ENCODE assay signal across 1 cellular context in the genomic region with DNA sequence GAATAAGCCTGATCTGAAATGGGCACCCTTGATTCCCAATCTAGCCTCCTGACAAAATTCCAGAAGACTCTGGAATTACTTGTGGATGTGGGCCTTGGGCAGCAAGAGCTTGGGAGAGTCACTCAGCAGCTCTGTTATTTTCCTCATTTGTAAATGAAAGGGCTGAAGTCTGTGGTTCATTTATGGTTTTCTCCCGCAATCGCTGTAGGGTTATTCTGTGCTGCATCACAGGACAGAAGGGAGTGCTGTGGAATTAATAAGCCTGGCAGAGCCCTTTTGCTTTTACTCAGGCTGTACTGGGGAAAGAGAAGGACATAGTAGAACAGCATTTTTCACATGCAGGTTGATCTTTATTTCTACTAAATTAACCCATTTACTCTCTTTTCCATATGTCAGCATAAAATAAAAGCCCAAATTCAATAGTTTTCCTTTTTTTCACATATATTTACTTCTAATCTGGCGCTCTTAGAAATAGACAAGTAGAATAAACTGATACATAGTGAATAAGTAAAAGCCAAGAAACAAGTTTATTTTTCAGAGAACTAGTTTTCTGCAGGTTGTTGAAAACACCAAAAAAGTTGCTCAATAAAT.
TF ChIP-seq lines count a peak whose summit lies in the region.

No MANE protein-coding gene starts in this region.

TF ChIP-seq in GM12878, 131 proteins besides CTCF, POLR2A, EP300 and RAD21:
- TF ChIP-seq FOS (IDR thresholded peaks at IDR 0.05; ENCODE audit: borderline replicate concordance, extremely low read depth, insufficient read length) (no peak), RFX5 (IDR thresholded peaks at IDR 0.05; ENCODE audit: low read depth, low read length) (no peak), POLR2AphosphoS5 (IDR thresholded peaks at IDR 0.05; ENCODE audit: low read length) (no peak), NRF1 (conservative IDR thresholded peaks at IDR 0.05; ENCODE audit: low read depth, low read length) (no peak), IKZF1 (conservative IDR thresholded peaks at IDR 0.05) (0 out of 2 replicates have a peak, but pooled peaks have one; percentile 11), RBBP5 (conservative IDR thresholded peaks at IDR 0.05) (no peak), EED (IDR thresholded peaks at IDR 0.05; ENCODE audit: low read depth) (no peak), SUZ12 (IDR thresholded peaks at IDR 0.05; ENCODE audit: unreplicated experiment) (no peak)
- TF ChIP-seq, protein P1, sequence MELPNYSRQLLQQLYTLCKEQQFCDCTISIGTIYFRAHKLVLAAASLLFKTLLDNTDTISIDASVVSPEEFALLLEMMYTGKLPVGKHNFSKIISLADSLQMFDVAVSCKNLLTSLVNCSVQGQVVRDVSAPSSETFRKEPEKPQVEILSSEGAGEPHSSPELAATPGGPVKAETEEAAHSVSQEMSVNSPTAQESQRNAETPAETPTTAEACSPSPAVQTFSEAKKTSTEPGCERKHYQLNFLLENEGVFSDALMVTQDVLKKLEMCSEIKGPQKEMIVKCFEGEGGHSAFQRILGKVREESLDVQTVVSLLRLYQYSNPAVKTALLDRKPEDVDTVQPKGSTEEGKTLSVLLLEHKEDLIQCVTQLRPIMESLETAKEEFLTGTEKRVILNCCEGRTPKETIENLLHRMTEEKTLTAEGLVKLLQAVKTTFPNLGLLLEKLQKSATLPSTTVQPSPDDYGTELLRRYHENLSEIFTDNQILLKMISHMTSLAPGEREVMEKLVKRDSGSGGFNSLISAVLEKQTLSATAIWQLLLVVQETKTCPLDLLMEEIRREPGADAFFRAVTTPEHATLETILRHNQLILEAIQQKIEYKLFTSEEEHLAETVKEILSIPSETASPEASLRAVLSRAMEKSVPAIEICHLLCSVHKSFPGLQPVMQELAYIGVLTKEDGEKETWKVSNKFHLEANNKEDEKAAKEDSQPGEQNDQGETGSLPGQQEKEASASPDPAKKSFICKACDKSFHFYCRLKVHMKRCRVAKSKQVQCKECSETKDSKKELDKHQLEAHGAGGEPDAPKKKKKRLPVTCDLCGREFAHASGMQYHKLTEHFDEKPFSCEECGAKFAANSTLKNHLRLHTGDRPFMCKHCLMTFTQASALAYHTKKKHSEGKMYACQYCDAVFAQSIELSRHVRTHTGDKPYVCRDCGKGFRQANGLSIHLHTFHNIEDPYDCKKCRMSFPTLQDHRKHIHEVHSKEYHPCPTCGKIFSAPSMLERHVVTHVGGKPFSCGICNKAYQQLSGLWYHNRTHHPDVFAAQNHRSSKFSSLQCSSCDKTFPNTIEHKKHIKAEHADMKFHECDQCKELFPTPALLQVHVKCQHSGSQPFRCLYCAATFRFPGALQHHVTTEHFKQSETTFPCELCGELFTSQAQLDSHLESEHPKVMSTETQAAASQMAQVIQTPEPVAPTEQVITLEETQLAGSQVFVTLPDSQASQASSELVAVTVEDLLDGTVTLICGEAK (IDR thresholded peaks at IDR 0.05; ENCODE audit: borderline replicate concordance): no peak
